In the genomic region with DNA sequence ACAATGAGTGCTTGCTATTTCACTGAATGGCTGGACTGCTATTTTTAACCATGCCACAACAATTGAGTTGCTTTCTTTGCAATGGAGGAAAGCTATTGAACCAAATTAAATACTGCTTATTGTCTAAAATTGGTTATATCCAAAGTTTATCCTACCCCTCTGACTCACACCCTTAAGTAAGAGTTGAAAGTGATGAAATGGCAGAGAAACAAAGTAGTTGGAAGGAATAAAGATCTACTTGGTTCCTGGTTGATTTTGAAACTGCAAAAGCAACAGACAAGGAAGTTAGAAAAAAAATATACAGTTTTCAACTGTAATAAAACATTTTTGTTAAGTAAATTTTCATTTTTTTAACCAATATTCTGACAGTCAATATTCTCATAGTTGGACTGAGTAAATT, we compare ENCODE assay signal across 12 cellular contexts. TPM values are rescaled to one million over a fixed set of nuclear protein-coding genes. Genes with fewer than 3 reads are reported as not detected.
DNase-seq lines count a peak whose midpoint lies in the region; FAIRE-seq and TF ChIP-seq lines count a peak whose summit lies in the region.
"Had no signal": no experiment of that assay in that cellular context is flagged by ENCODE, and none has a peak within 500 bp of the region (broad histone marks: within the 10 kb centered on the region; RNA-seq: fewer than 3 reads in every experiment).

No MANE protein-coding gene starts in this region.

- H3K9me3 Mint-ChIP-seq in progenitor cell of endocrine pancreas (ENCODE audit: low read depth) (no peaks in the 10 kb centered on the region), endothelial cell (ENCODE audit: unreplicated experiment) (no peaks in the 10 kb centered on the region)
- H3K9me3 Mint-ChIP-seq: T-helper 1 cell treated with Interleukin-12 subunit alpha and Interleukin-12 subunit beta and Interleukin-4 antibody, amounts not matched to agents 30 μg/mL and 1 μg/mL, for 36 hours had no signal

- H3K27me3 Mint-ChIP-seq in progenitor cell of endocrine pancreas = no peaks in the 10 kb centered on the region
- no peaks in the 10 kb centered on the region for H3K27me3 Mint-ChIP-seq in endothelial cell (ENCODE audit: unreplicated experiment)

- H3K27ac Mint-ChIP-seq in progenitor cell of endocrine pancreas (peak overlapping the region; percentile 44), endothelial cell (ENCODE audit: unreplicated experiment) (no peak overlapping the region)
- H3K27ac Mint-ChIP-seq: T-helper 1 cell treated with Interleukin-12 subunit alpha and Interleukin-12 subunit beta and Interleukin-4 antibody, amounts not matched to agents 30 μg/mL and 1 μg/mL, for 36 hours had no signal

- TF ChIP-seq CTCF in progenitor cell of endocrine pancreas (IDR thresholded peaks at IDR 0.05; ENCODE audit: unreplicated experiment) = no peak
- no peak for TF ChIP-seq CTCF in coronary artery (IDR thresholded peaks at IDR 0.05)
- no peak for TF ChIP-seq CTCF in endothelial cell (IDR thresholded peaks at IDR 0.05; ENCODE audit: unreplicated experiment)

- TF ChIP-seq POLR2A in GM12891 (IDR thresholded peaks at IDR 0.05; ENCODE audit: low read depth, low read length) = no peak

- H3K4me3 ChIP-seq in coronary artery = no peak overlapping the region
- H3K4me3 ChIP-seq: heart left ventricle had no signal

- no peak overlapping the region for H3K4me3 Mint-ChIP-seq in progenitor cell of endocrine pancreas (ENCODE audit: low read depth)
- no peak overlapping the region for H3K4me3 Mint-ChIP-seq in endothelial cell (ENCODE audit: unreplicated experiment)
- H3K4me3 Mint-ChIP-seq: T-helper 1 cell treated with Interleukin-12 subunit alpha and Interleukin-12 subunit beta and Interleukin-4 antibody, amounts not matched to agents 30 μg/mL and 1 μg/mL, for 36 hours had no signal

- H3K4me1 Mint-ChIP-seq in progenitor cell of endocrine pancreas (ENCODE audit: low read depth) = peaks cover 14% of the 10 kb centered on the region
- H3K4me1 Mint-ChIP-seq in endothelial cell (ENCODE audit: unreplicated experiment) = no peaks in the 10 kb centered on the region

- FAIRE-seq in GM12891 (lab: Jason Lieb, UNC) = no peak

- H3K36me3 Mint-ChIP-seq in progenitor cell of endocrine pancreas (ENCODE audit: insufficient read depth) (peaks cover 5% of the 10 kb centered on the region), endothelial cell (ENCODE audit: low read depth, unreplicated experiment) (no peaks in the 10 kb centered on the region)

- no peak overlapping the region for H3K27ac ChIP-seq in coronary artery

- peak; percentile 40 for DNase-seq in EL
- DNase-seq in NOMO-1 treated with DMSO at 0.1 percent for 48 hours (lab: John Stamatoyannopoulos, UW; ENCODE audit: unreplicated experiment) = peak; percentile 74
- peak; percentile 90 for DNase-seq in dedifferentiated amniotic fluid mesenchymal stem cell (ENCODE audit: extremely low spot score)
- no peak for DNase-seq in progenitor cell of endocrine pancreas (ENCODE audit: low spot score, unreplicated experiment)
- DNase-seq in NK-92 (lab: John Stamatoyannopoulos, UW; ENCODE audit: unreplicated experiment) = no peak
- no peak for DNase-seq in GM12891 (ENCODE audit: insufficient read length, low spot score)
- DNase-seq in coronary artery (ENCODE audit: low spot score) = no peak
- no peak for DNase-seq in endothelial cell (ENCODE audit: low spot score)
- DNase-seq: GDM1, heart left ventricle, NCI-H526 had no signal

TF ChIP-seq in GM12891, 5 proteins besides CTCF, POLR2A, EP300 and RAD21:
- no peak for TF ChIP-seq SPI1 (IDR thresholded peaks at IDR 0.05; ENCODE audit: low read depth, low read length)
- no peak for TF ChIP-seq POU2F2 (IDR thresholded peaks at IDR 0.05; ENCODE audit: low read depth, low read length)
- TF ChIP-seq TAF1 (IDR thresholded peaks at IDR 0.05; ENCODE audit: low read depth, low read length) = no peak
- no peak for TF ChIP-seq POLR2AphosphoS5 (IDR thresholded peaks at IDR 0.05; ENCODE audit: low read depth, low read length)
- no peak for TF ChIP-seq PAX5 (IDR thresholded peaks at IDR 0.05; ENCODE audit: insufficient read depth, low read length, severe bottlenecking)

RNA-seq across cellular contexts. Expression of a gene that starts 47.6 kb away (rescaled TPM):
- total RNA-seq in progenitor cell of endocrine pancreas = 75.7 and 79.1 TPM in 2 replicates
- polyA plus RNA-seq in GM12891 (2012; ENCODE audit: low read depth, missing spikeins) = 23.4 TPM
- total RNA-seq in endothelial cell (ENCODE audit: unreplicated experiment) = 49.7 TPM

Comparison
In these comparisons a context has a peak if more than half of its experiments do, and no peak if none do; other contexts are left out.
1. DNase-seq: peak in EL (single experiment), NOMO-1 treated with DMSO at 0.1 percent for 48 hours (single experiment) and dedifferentiated amniotic fluid mesenchymal stem cell (single experiment); none in progenitor cell of endocrine pancreas (single experiment), NK-92 (single experiment), GM12891 (single experiment), coronary artery (single experiment) and endothelial cell (single experiment).